ENCODE assay signal across 14 cellular contexts in the genomic region with DNA sequence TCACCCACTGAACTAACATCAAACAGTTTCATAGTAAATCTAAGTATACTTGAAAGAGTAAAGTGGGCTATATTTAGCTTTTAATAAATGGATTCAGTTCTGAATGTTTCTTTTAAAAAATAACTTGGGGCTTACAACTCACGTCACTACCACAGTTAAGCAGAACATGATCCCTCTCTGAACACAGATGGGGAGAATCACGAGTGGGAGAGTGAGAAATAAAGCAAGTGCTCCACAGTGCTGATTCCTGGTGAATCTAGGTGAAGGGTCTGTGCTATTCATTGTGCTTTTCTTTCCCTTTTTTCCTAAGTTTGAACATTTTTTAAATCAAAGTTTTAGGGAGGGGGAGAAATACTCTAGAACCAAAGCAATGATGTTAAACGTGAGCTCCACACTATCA.
A peak's percentile ranks its signal among the peaks of the same experiment; 100 is the strongest.
DNase-seq lines count a peak whose midpoint lies in the region; ATAC-seq and TF ChIP-seq lines count a peak whose summit lies in the region.
"Had no signal": no experiment of that assay in that cellular context is flagged by ENCODE, and none has a peak within 500 bp of the region (broad histone marks: within the 10 kb centered on the region; RNA-seq: fewer than 3 reads in every experiment).

No MANE protein-coding gene starts in this region.

- no peak overlapping the region for H3K27ac ChIP-seq in SU-DHL-6 (ENCODE audit: low read depth, low read length)
- peak overlapping the region; percentile 69 for H3K27ac ChIP-seq in neutrophil

- H3K27me3 ChIP-seq in SU-DHL-6 (ENCODE audit: low read length) (no peaks in the 10 kb centered on the region), neutrophil (no peaks in the 10 kb centered on the region)

- H3K4me2 ChIP-seq in SU-DHL-6 (ENCODE audit: low read depth, low read length, poor library complexity, severe bottlenecking): peak overlapping the region; percentile 21

- no peaks in the 10 kb centered on the region for H3K9me2 ChIP-seq in SU-DHL-6 (replicated peaks; ENCODE audit: insufficient read depth, low read length)

- no peak overlapping the region for H2AFZ ChIP-seq in SU-DHL-6 (ENCODE audit: low read depth, low read length, severe bottlenecking)

- H3K4me1 ChIP-seq in neutrophil (ENCODE audit: control insufficient read depth in 1 of 2, insufficient read depth in 1 of 2, low read depth in 1 of 2, low read length in 1 of 2): peaks cover 8 to 22% of the 10 kb centered on the region in 2 experiments

- ATAC-seq in GM18520 (IDR thresholded peaks at IDR 0.05; ENCODE audit: unreplicated experiment) (peak; percentile 12), GM21825 (IDR thresholded peaks at IDR 0.05; ENCODE audit: unreplicated experiment) (peak; percentile 10)
- ATAC-seq: HCT116 had no signal

- H4K20me1 ChIP-seq in SU-DHL-6 (ENCODE audit: low read depth, low read length): no peaks in the 10 kb centered on the region

- no peak overlapping the region for H3K4me3 ChIP-seq in SU-DHL-6 (ENCODE audit: insufficient read depth, low read length, poor library complexity, severe bottlenecking)
- no peak overlapping the region for H3K4me3 ChIP-seq in neutrophil (ENCODE audit: low read depth in 1 of 2, low read length in 1 of 2)
- H3K4me3 ChIP-seq: lung had no signal

- H3K9me3 ChIP-seq in SU-DHL-6 (ENCODE audit: insufficient read depth, low read length) (no peaks in the 10 kb centered on the region), neutrophil (no peaks in the 10 kb centered on the region)

- no peak overlapping the region for H3K9ac ChIP-seq in SU-DHL-6 (ENCODE audit: low read length)

- no peaks in the 10 kb centered on the region for H3F3A ChIP-seq in SU-DHL-6 (ENCODE audit: insufficient read depth)

- H3K36me3 ChIP-seq in SU-DHL-6 (ENCODE audit: low read length) (peaks cover 13% of the 10 kb centered on the region; the same call in 1 of the 2 replicates), neutrophil (peaks cover 28% of the 10 kb centered on the region)

- TF ChIP-seq CTCF in SU-DHL-6 (IDR thresholded peaks at IDR 0.05; ENCODE audit: insufficient read depth, low read length, poor library complexity, severe bottlenecking): no peak
- no peak for TF ChIP-seq CTCF in neutrophil (IDR thresholded peaks at IDR 0.05)

- H3K79me2 ChIP-seq in SU-DHL-6 (ENCODE audit: insufficient read depth, low read length): no peaks in the 10 kb centered on the region

- DNase-seq in SHP77 treated with DMSO at 0.1 percent for 48 hours (lab: John Stamatoyannopoulos, UW): no peak
- DNase-seq in NCI-H526 treated with DMSO at 0.1 percent for 48 hours (lab: John Stamatoyannopoulos, UW): no peak
- DNase-seq in activated CD8-positive, alpha-beta memory T cell treated with anti-CD3 and anti-CD28 coated beads, Interleukin-2, amount 50 U/mL, for 48 hours: no peak
- no peak for DNase-seq in NCI-H1048 (lab: John Stamatoyannopoulos, UW)
- DNase-seq: activated T-cell treated with anti-CD3 and anti-CD28 coated beads, Interleukin-2, amount 50 U/mL, for 48 hours; EL; NCI-H1105; stimulated activated CD4-positive, alpha-beta T cell treated with anti-CD3 and anti-CD28 coated beads, Interleukin-1b, Interleukin-23, amount 100 ng/mL, for 48 hours had no signal
